ENCODE assay signal across 18 cellular contexts in genomic region chr18:24987933-24988840, GRCh38.
A peak's percentile ranks its signal among the peaks of the same experiment; 100 is the strongest.
DNase-seq lines count a peak whose midpoint lies in the region; ATAC-seq, FAIRE-seq and TF ChIP-seq lines count a peak whose summit lies in the region.
"Had no signal": no experiment of that assay in that cellular context is flagged by ENCODE, and none has a peak within 500 bp of the region (broad histone marks: within the 10 kb centered on the region; RNA-seq: fewer than 3 reads in every experiment).

No MANE protein-coding gene starts in this region.

- H3K4me1 ChIP-seq in HUES64 (ENCODE audit: insufficient read depth, low read length) (peaks cover 41% of the 10 kb centered on the region), right cardiac atrium (ENCODE audit: control insufficient read depth, insufficient read depth, low read length) (peaks cover 3% of the 10 kb centered on the region), sigmoid colon (peaks cover 0 to 10% (median 4%) of the 10 kb centered on the region in 4 donors)

- no TSS peak for BruUV-seq in MCF 10A (replicated peaks; lab: Mats Ljungman, UMichigan)

- TF ChIP-seq POLR2A in sigmoid colon (IDR thresholded peaks at IDR 0.05): no peak

- TF ChIP-seq EP300 in sigmoid colon (IDR thresholded peaks at IDR 0.05): no peak

- FAIRE-seq in frontal cortex (lab: Jason Lieb, UNC): no peak

- H3K9me3 Mint-ChIP-seq in MCF 10A (ENCODE audit: unreplicated experiment): peaks cover 38% of the 10 kb centered on the region
- H3K9me3 Mint-ChIP-seq in stimulated activated memory B cell treated with anti-CD40 and anti-IgM and Interleukin-4, amounts not matched to agents 10 μg/mL and 1 μg/mL and 100 μg/mL, for 72 hours: no peaks in the 10 kb centered on the region
- H3K9me3 Mint-ChIP-seq: activated CD4-positive, alpha-beta T cell treated with anti-CD3 and anti-CD28 coated beads, Interleukin-2, amount 10 ng/mL, durations not matched to agents 7 days and 5 days; nephron progenitor cell had no signal

- no peaks in the 10 kb centered on the region for H3K36me3 Mint-ChIP-seq in MCF 10A (ENCODE audit: insufficient read depth, unreplicated experiment)
- no peaks in the 10 kb centered on the region for H3K36me3 Mint-ChIP-seq in stimulated activated memory B cell treated with anti-CD40 and anti-IgM and Interleukin-4, amounts not matched to agents 10 μg/mL and 1 μg/mL and 100 μg/mL, for 72 hours

- intact Hi-C loops in MCF 10A (cut with micrococcal nuclease) (no loop called here), right cardiac atrium (cut with DNase I) (loop anchor here in 1 of 4 donors (2.0 kb wide), 1 partner anchor 361 kb away; no protein-coding TSS in a partner anchor), sigmoid colon (cut with DNase I) (no loop called here)

- H3K27ac ChIP-seq in HUES64 (ENCODE audit: low read depth, low read length): peak overlapping the region; percentile 65; the same call in 1 of the 2 replicates
- peak overlapping the region; percentile 96 for H3K27ac ChIP-seq in right cardiac atrium (ENCODE audit: low read length)
- peak overlapping the region in 1 of 4 donors; percentile 59 for H3K27ac ChIP-seq in sigmoid colon

- no peak overlapping the region for H3K27ac Mint-ChIP-seq in MCF 10A (ENCODE audit: low read depth, unreplicated experiment)
- no peak overlapping the region for H3K27ac Mint-ChIP-seq in stimulated activated memory B cell treated with anti-CD40 and anti-IgM and Interleukin-4, amounts not matched to agents 10 μg/mL and 1 μg/mL and 100 μg/mL, for 72 hours
- H3K27ac Mint-ChIP-seq: activated CD4-positive, alpha-beta T cell treated with anti-CD3 and anti-CD28 coated beads, Interleukin-2, amount 10 ng/mL, durations not matched to agents 7 days and 5 days had no signal

- 87% methylated on average over 7 of the region's 8 CpGs for WGBS in HUES64
- WGBS in right cardiac atrium: 44% methylated on average over 8 of the region's 8 CpGs
- WGBS in sigmoid colon, 2 donors: 80 to 85% methylated on average over 8 of the region's 8 CpGs

- POLR2A ChIA-PET in MCF 10A (lab: Yijun Ruan, JAX): no interaction called here

- H3K4me3 Mint-ChIP-seq in MCF 10A (ENCODE audit: unreplicated experiment): no peak overlapping the region
- H3K4me3 Mint-ChIP-seq in stimulated activated memory B cell treated with anti-CD40 and anti-IgM and Interleukin-4, amounts not matched to agents 10 μg/mL and 1 μg/mL and 100 μg/mL, for 72 hours: no peak overlapping the region
- H3K4me3 Mint-ChIP-seq: activated CD4-positive, alpha-beta T cell treated with anti-CD3 and anti-CD28 coated beads, Interleukin-2, amount 10 ng/mL, durations not matched to agents 7 days and 5 days had no signal

- CTCF ChIA-PET in MCF 10A (lab: Yijun Ruan, JAX): no interaction called here

- no peak overlapping the region for H3K9ac ChIP-seq in HUES64 (ENCODE audit: low read depth, low read length)

- no peaks in the 10 kb centered on the region for H3K27me3 ChIP-seq in HUES64 (ENCODE audit: insufficient read depth, low read length)
- H3K27me3 ChIP-seq in right cardiac atrium (ENCODE audit: control insufficient read depth, insufficient read depth): no peaks in the 10 kb centered on the region
- no peaks in the 10 kb centered on the region for H3K27me3 ChIP-seq in sigmoid colon

- ATAC-seq in right cardiac atrium (peak; percentile 62 to 73), HG03342 (IDR thresholded peaks at IDR 0.05; ENCODE audit: unreplicated experiment) (no peak), GM18519 (IDR thresholded peaks at IDR 0.05; ENCODE audit: low FRiP score, unreplicated experiment) (no peak)
- no peak for ATAC-seq in stimulated activated memory B cell treated with anti-CD40 and anti-IgM and Interleukin-4, amounts not matched to agents 10 μg/mL and 1 μg/mL and 100 μg/mL, for 72 hours
- ATAC-seq: HCT116 had no signal

- H3K9me3 ChIP-seq in HUES64 (ENCODE audit: insufficient read depth, low read depth, low read length) (no peaks in the 10 kb centered on the region), right cardiac atrium (ENCODE audit: control insufficient read depth, low read length) (no peaks in the 10 kb centered on the region), sigmoid colon (no peaks in the 10 kb centered on the region)

- H3K4me3 ChIP-seq in HUES64 (ENCODE audit: low read length) (no peak overlapping the region), right cardiac atrium (ENCODE audit: low read length) (peak overlapping the region; percentile 56), sigmoid colon (no peak overlapping the region)

- TF ChIP-seq CTCF in MCF 10A (IDR thresholded peaks at IDR 0.05; ENCODE audit: unreplicated experiment) (no peak), sigmoid colon (IDR thresholded peaks at IDR 0.05) (no peak)

- peak; percentile 7 for DNase-seq in MCF 10A (ENCODE audit: unreplicated experiment)
- DNase-seq in right cardiac atrium: peak; percentile 59 to 72 (median 65)
- peak; percentile 72 for DNase-seq in sigmoid colon
- DNase-seq in frontal cortex (ENCODE audit: low spot score in 2 of 2): no peak
- DNase-seq: activated CD4-positive, alpha-beta T cell treated with anti-CD3 and anti-CD28 coated beads, Interleukin-2, amount 10 ng/mL, durations not matched to agents 7 days and 5 days; dermis blood vessel endothelial cell; foreskin melanocyte; NCI-H1105; NCI-H2227 treated with DMSO at 0.1 percent for 48 hours; stimulated activated CD4-positive, alpha-beta T cell treated with anti-CD3 and anti-CD28 coated beads, Interleukin-15, amount 100 ng/mL, for 24 hours; SW 1271; trophoblast cell had no signal

- H3K27me3 Mint-ChIP-seq in MCF 10A (ENCODE audit: insufficient read depth, unreplicated experiment): no peaks in the 10 kb centered on the region
- H3K27me3 Mint-ChIP-seq in stimulated activated memory B cell treated with anti-CD40 and anti-IgM and Interleukin-4, amounts not matched to agents 10 μg/mL and 1 μg/mL and 100 μg/mL, for 72 hours: peaks cover 17% of the 10 kb centered on the region

- no peaks in the 10 kb centered on the region for H3K4me1 Mint-ChIP-seq in MCF 10A (ENCODE audit: insufficient read depth, unreplicated experiment)
- no peaks in the 10 kb centered on the region for H3K4me1 Mint-ChIP-seq in stimulated activated memory B cell treated with anti-CD40 and anti-IgM and Interleukin-4, amounts not matched to agents 10 μg/mL and 1 μg/mL and 100 μg/mL, for 72 hours
- H3K4me1 Mint-ChIP-seq: activated CD4-positive, alpha-beta T cell treated with anti-CD3 and anti-CD28 coated beads, Interleukin-2, amount 10 ng/mL, durations not matched to agents 7 days and 5 days had no signal

- H3K36me3 ChIP-seq in HUES64 (ENCODE audit: insufficient read depth, low read length) (no peaks in the 10 kb centered on the region), sigmoid colon (no peaks in the 10 kb centered on the region)

Comparison
In these comparisons a context has a peak if more than half of its experiments do, and no peak if none do; other contexts are left out.
1. DNase-seq: peak in MCF 10A (single experiment), right cardiac atrium (3 of 3) and sigmoid colon (single experiment); none in frontal cortex (0 of 2).
2. ATAC-seq: peak in right cardiac atrium (2 of 2); none in HG03342 (single experiment), GM18519 (single experiment) and stimulated activated memory B cell treated with anti-CD40 and anti-IgM and Interleukin-4, amounts not matched to agents 10 μg/mL and 1 μg/mL and 100 μg/mL, for 72 hours (single experiment).